1 cellular context compared by ENCODE assay signal in the genomic region with DNA sequence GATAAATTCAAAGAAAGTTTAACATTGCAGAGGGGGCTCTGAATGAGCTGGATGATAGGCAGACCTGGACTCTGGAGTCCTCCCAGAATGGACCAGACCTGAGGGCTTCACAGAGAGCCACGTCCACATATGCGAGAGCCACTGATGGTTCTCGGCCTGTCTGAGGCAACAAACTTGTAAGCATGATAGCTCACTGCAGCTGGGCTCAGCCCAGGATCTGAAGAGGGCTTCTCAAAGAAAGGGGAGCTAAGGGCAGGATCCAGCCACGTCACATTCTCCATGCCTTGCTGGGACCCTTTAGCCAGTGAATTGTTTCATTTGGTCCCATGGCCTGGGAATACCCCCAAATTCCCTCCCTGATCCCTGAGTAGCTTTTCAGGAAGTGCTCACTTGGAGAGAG.
TF ChIP-seq lines count a peak whose summit lies in the region.

No MANE protein-coding gene starts in this region.

TF ChIP-seq in WTC11, 78 proteins besides CTCF, POLR2A, EP300 and RAD21 (continued from another document):
- TF ChIP-seq, protein P1, sequence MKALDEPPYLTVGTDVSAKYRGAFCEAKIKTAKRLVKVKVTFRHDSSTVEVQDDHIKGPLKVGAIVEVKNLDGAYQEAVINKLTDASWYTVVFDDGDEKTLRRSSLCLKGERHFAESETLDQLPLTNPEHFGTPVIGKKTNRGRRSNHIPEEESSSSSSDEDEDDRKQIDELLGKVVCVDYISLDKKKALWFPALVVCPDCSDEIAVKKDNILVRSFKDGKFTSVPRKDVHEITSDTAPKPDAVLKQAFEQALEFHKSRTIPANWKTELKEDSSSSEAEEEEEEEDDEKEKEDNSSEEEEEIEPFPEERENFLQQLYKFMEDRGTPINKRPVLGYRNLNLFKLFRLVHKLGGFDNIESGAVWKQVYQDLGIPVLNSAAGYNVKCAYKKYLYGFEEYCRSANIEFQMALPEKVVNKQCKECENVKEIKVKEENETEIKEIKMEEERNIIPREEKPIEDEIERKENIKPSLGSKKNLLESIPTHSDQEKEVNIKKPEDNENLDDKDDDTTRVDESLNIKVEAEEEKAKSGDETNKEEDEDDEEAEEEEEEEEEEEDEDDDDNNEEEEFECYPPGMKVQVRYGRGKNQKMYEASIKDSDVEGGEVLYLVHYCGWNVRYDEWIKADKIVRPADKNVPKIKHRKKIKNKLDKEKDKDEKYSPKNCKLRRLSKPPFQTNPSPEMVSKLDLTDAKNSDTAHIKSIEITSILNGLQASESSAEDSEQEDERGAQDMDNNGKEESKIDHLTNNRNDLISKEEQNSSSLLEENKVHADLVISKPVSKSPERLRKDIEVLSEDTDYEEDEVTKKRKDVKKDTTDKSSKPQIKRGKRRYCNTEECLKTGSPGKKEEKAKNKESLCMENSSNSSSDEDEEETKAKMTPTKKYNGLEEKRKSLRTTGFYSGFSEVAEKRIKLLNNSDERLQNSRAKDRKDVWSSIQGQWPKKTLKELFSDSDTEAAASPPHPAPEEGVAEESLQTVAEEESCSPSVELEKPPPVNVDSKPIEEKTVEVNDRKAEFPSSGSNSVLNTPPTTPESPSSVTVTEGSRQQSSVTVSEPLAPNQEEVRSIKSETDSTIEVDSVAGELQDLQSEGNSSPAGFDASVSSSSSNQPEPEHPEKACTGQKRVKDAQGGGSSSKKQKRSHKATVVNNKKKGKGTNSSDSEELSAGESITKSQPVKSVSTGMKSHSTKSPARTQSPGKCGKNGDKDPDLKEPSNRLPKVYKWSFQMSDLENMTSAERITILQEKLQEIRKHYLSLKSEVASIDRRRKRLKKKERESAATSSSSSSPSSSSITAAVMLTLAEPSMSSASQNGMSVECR (CRISPR knock-in tag; IDR thresholded peaks at IDR 0.05; ENCODE audit: borderline replicate concordance): no peak
- TF ChIP-seq, protein P2, sequence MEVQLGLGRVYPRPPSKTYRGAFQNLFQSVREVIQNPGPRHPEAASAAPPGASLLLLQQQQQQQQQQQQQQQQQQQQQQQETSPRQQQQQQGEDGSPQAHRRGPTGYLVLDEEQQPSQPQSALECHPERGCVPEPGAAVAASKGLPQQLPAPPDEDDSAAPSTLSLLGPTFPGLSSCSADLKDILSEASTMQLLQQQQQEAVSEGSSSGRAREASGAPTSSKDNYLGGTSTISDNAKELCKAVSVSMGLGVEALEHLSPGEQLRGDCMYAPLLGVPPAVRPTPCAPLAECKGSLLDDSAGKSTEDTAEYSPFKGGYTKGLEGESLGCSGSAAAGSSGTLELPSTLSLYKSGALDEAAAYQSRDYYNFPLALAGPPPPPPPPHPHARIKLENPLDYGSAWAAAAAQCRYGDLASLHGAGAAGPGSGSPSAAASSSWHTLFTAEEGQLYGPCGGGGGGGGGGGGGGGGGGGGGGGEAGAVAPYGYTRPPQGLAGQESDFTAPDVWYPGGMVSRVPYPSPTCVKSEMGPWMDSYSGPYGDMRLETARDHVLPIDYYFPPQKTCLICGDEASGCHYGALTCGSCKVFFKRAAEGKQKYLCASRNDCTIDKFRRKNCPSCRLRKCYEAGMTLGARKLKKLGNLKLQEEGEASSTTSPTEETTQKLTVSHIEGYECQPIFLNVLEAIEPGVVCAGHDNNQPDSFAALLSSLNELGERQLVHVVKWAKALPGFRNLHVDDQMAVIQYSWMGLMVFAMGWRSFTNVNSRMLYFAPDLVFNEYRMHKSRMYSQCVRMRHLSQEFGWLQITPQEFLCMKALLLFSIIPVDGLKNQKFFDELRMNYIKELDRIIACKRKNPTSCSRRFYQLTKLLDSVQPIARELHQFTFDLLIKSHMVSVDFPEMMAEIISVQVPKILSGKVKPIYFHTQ (CRISPR knock-in tag; IDR thresholded peaks at IDR 0.05): no peak
- TF ChIP-seq CBFB (CRISPR knock-in tag; IDR thresholded peaks at IDR 0.05; ENCODE audit: low read depth) (no peak), NR1H2 (CRISPR knock-in tag; IDR thresholded peaks at IDR 0.05) (no peak), TEAD1 (CRISPR knock-in tag; IDR thresholded peaks at IDR 0.05) (no peak), FOXJ3 (CRISPR knock-in tag; IDR thresholded peaks at IDR 0.05; ENCODE audit: borderline replicate concordance) (no peak), NFATC4 (CRISPR knock-in tag; IDR thresholded peaks at IDR 0.05) (no peak)
- TF ChIP-seq, protein P3, sequence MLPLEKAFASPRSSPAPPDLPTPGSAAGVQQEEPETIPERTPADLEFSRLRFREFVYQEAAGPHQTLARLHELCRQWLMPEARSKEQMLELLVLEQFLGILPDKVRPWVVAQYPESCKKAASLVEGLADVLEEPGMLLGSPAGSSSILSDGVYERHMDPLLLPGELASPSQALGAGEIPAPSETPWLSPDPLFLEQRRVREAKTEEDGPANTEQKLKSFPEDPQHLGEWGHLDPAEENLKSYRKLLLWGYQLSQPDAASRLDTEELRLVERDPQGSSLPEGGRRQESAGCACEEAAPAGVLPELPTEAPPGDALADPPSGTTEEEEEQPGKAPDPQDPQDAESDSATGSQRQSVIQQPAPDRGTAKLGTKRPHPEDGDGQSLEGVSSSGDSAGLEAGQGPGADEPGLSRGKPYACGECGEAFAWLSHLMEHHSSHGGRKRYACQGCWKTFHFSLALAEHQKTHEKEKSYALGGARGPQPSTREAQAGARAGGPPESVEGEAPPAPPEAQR (CRISPR knock-in tag; IDR thresholded peaks at IDR 0.05): no peak
